ENCODE assay signal across 8 cellular contexts in genomic region chr10:88880287-88881094, GRCh38. TPM values are rescaled to one million over a fixed set of nuclear protein-coding genes. Genes with fewer than 3 reads are reported as not detected.
A peak's percentile ranks its signal among the peaks of the same experiment; 100 is the strongest.
DNase-seq lines count a peak whose midpoint lies in the region; ATAC-seq and TF ChIP-seq lines count a peak whose summit lies in the region.

No MANE protein-coding gene starts in this region.

- H3K36me3 Mint-ChIP-seq in GM23338 (ENCODE audit: low read depth) (no peaks in the 10 kb centered on the region), progenitor cell of endocrine pancreas (ENCODE audit: insufficient read depth) (no peaks in the 10 kb centered on the region)

- peak; percentile 37 for TF ChIP-seq CTCF in GM06990 (IDR thresholded peaks at IDR 0.05; ENCODE audit: insufficient read depth, low read length, poor library complexity, severe bottlenecking)
- TF ChIP-seq CTCF in GM23338 (conservative IDR thresholded peaks at IDR 0.05; ENCODE audit: low read depth in 2 of 2) = no peak
- peak in 2 of 6 experiments; percentile 14 to 25 for TF ChIP-seq CTCF in adrenal gland (IDR thresholded peaks at IDR 0.05)
- no peak for TF ChIP-seq CTCF in progenitor cell of endocrine pancreas (IDR thresholded peaks at IDR 0.05; ENCODE audit: unreplicated experiment)
- peak; percentile 25 for TF ChIP-seq CTCF in upper lobe of right lung (IDR thresholded peaks at IDR 0.05)

- H3K9me3 ChIP-seq in adrenal gland (replicated peaks in 1 of 3) (no peaks in the 10 kb centered on the region), upper lobe of right lung (no peaks in the 10 kb centered on the region)

- H3K36me3 ChIP-seq in GM06990 (ENCODE audit: control insufficient read depth, insufficient read depth, low read length) (no peaks in the 10 kb centered on the region), GM23338 (ENCODE audit: insufficient read depth) (no peaks in the 10 kb centered on the region), adrenal gland (replicated peaks in 1 of 2) (no peaks in the 10 kb centered on the region), upper lobe of right lung (no peaks in the 10 kb centered on the region)

- intact Hi-C loops in adrenal gland (cut with DNase I) = no loop called here
- intact Hi-C loops in left cardiac atrium (cut with DNase I) = loop anchor here in 1 of 2 donors (5.0 kb wide), 1 partner anchor 52 kb away; no protein-coding TSS in a partner anchor
- intact Hi-C loops in upper lobe of right lung (cut with DNase I) = no loop called here

- whole genome bisulfite sequencing in adrenal gland, 4 donors = 0 to 2% (median 0%) methylated on average over 6 to 84 of the region's 84 CpGs

- H3K9me3 Mint-ChIP-seq in GM23338 = no peaks in the 10 kb centered on the region
- no peaks in the 10 kb centered on the region for H3K9me3 Mint-ChIP-seq in progenitor cell of endocrine pancreas (ENCODE audit: low read depth)

- H4K20me1 ChIP-seq in GM23338 (replicated peaks; ENCODE audit: insufficient read depth) = no peaks in the 10 kb centered on the region

- no peaks in the 10 kb centered on the region for H3K27me3 ChIP-seq in GM06990 (replicated peaks; ENCODE audit: control insufficient read depth, insufficient read depth, low read length)
- peaks cover 13% of the 10 kb centered on the region for H3K27me3 ChIP-seq in GM23338 (ENCODE audit: insufficient read depth)
- H3K27me3 ChIP-seq in adrenal gland = no peaks in the 10 kb centered on the region
- H3K27me3 ChIP-seq in upper lobe of right lung = no peaks in the 10 kb centered on the region

- H3K9me2 ChIP-seq in GM23338 (ENCODE audit: insufficient read depth) = no peaks in the 10 kb centered on the region

- H3K79me2 ChIP-seq in GM23338 (replicated peaks; ENCODE audit: insufficient read depth) = no peaks in the 10 kb centered on the region

- H3K4me1 ChIP-seq in GM23338 (ENCODE audit: insufficient read depth) (peaks cover 35% of the 10 kb centered on the region), adrenal gland (replicated peaks in 1 of 2) (peaks cover 23 to 53% of the 10 kb centered on the region in 2 donors), upper lobe of right lung (peaks cover 13% of the 10 kb centered on the region)

- H3K27me3 Mint-ChIP-seq in GM23338 (ENCODE audit: insufficient read depth, low read depth, poor library complexity) = peaks cover 8% of the 10 kb centered on the region
- H3K27me3 Mint-ChIP-seq in progenitor cell of endocrine pancreas = peaks cover 70% of the 10 kb centered on the region

- peak overlapping the region; percentile 98 for H2AFZ ChIP-seq in GM23338

- peak; percentile 69 to 93 for TF ChIP-seq POLR2A in adrenal gland (IDR thresholded peaks at IDR 0.05)

- H3K4me3 ChIP-seq in GM06990 (replicated peaks; ENCODE audit: low read depth, low read length) (peak overlapping the region; percentile 75), GM23338 (peak overlapping the region; percentile 86), adrenal gland (peak overlapping the region; percentile 52 to 83 (median 72)), upper lobe of right lung (peak overlapping the region; percentile 76)

- peaks cover 51% of the 10 kb centered on the region for H3K4me1 Mint-ChIP-seq in GM23338
- peaks cover 3% of the 10 kb centered on the region for H3K4me1 Mint-ChIP-seq in progenitor cell of endocrine pancreas (ENCODE audit: low read depth)

- H3K27ac ChIP-seq in GM23338 (ENCODE audit: low read depth) (peak overlapping the region; percentile 89; the same call in 1 of the 2 replicates), adrenal gland (peak overlapping the region; percentile 26 to 98 (median 95)), upper lobe of right lung (peak overlapping the region; percentile 90)

- H3K27ac Mint-ChIP-seq in GM23338 (peak overlapping the region; percentile 97), progenitor cell of endocrine pancreas (peak overlapping the region; percentile 89)

- ATAC-seq in GM23338 = peak; percentile 88
- peak; percentile 97 to 98 for ATAC-seq in left cardiac atrium
- ATAC-seq in upper lobe of right lung = peak; percentile 98

- peak overlapping the region; percentile 95 for H3K4me2 ChIP-seq in GM23338

- H3K4me3 Mint-ChIP-seq in GM23338 (peak overlapping the region; percentile 95), progenitor cell of endocrine pancreas (ENCODE audit: low read depth) (peak overlapping the region; percentile 88)

- peaks cover 5% of the 10 kb centered on the region for H3F3A ChIP-seq in GM23338 (replicated peaks; ENCODE audit: low read depth)

- DNase-seq in GM06990 (ENCODE audit: extremely low read depth, insufficient read length) (peak; percentile 94), GM23338 (ENCODE audit: low spot score) (peak; percentile 87), LHCN-M2 (ENCODE audit: low read depth) (peak; percentile 83), SW480 (ENCODE audit: low spot score) (peak; percentile 85), adrenal gland (peak; percentile 80 to 91 (median 84)), left cardiac atrium (peak; percentile 89), progenitor cell of endocrine pancreas (ENCODE audit: low spot score, unreplicated experiment) (peak; percentile 42), upper lobe of right lung (peak; percentile 92)

TF ChIP-seq in GM23338, 12 proteins besides CTCF, POLR2A, EP300 and RAD21:
- TF ChIP-seq ETS1 (IDR thresholded peaks at IDR 0.05) (no peak), ZNF114 (CRISPR knock-in tag; IDR thresholded peaks at IDR 0.05) (no peak), NANOG (IDR thresholded peaks at IDR 0.05; ENCODE audit: borderline replicate concordance) (no peak), EZH2 (IDR thresholded peaks at IDR 0.05; ENCODE audit: low read depth, unreplicated experiment) (no peak), REST (IDR thresholded peaks at IDR 0.05; ENCODE audit: unreplicated experiment) (no peak), STAT1 (IDR thresholded peaks at IDR 0.05; ENCODE audit: unreplicated experiment) (no peak), POLR2AphosphoS5 (IDR thresholded peaks at IDR 0.05; ENCODE audit: low read depth) (peak; percentile 74), JUNB (IDR thresholded peaks at IDR 0.05; ENCODE audit: unreplicated experiment) (no peak), CREB1 (CRISPR knock-in tag; IDR thresholded peaks at IDR 0.05; ENCODE audit: low read depth) (no peak)

RNA-seq across cellular contexts. Expression of gene STAMBPL1, which starts 0.4 kb away (rescaled TPM):
- 11.5 and 12.5 TPM in 2 replicates for total RNA-seq in GM23338 (2014; rRNA removed; shearing (Covaris generic))
- polyA plus RNA-seq in GM23338 (2016; fragmentation: Nextera tagmentation; extraction: Ambion mirVana) = 1.8 and 2.5 TPM in 2 replicates
- 57.1 and 69.0 TPM in 2 replicates for total RNA-seq in LHCN-M2 (2014; rRNA removed)
- 9.3 TPM for polyA plus RNA-seq in LHCN-M2 (2012)
- 100 to 1,000 TPM in 1 of 8 donors, 10 to 100 TPM in 7; 11.0 to 108 (median 57.4) TPM for total RNA-seq in adrenal gland
- polyA plus RNA-seq in adrenal gland = 10 to 100 TPM; 22.0 to 49.2 (median 27.0) TPM
- 1 to 10 TPM; 7.8 to 8.1 TPM for total RNA-seq in left cardiac atrium
- total RNA-seq in progenitor cell of endocrine pancreas = 1.3 TPM in 2 replicates
- total RNA-seq in upper lobe of right lung = 6.8 TPM

RNA-seq across cellular contexts. Expression of gene ANKRD22, which starts 28.8 kb away (rescaled TPM):
- total RNA-seq in GM23338 (2014; rRNA removed; shearing (Covaris generic)) = not detected in 2 replicates
- polyA plus RNA-seq in GM23338 (2016; fragmentation: Nextera tagmentation; extraction: Ambion mirVana) (not detected in 2 replicates), adrenal gland (1 to 10 TPM in 1 of 3 donors, under 1 TPM in 2; 0.29 to 1.9 (median 0.37) TPM)
- total RNA-seq in LHCN-M2 (2014; rRNA removed) (0.38 and 0.46 TPM in 2 replicates), adrenal gland (1 to 10 TPM in 1 of 8 donors, under 1 TPM in 3, not detected in 4; 0.36 to 2.0 (median 0.53) TPM), left cardiac atrium (not detected), progenitor cell of endocrine pancreas (0.18 TPM in 1 of 2 replicates, not detected in the other), upper lobe of right lung (2.3 TPM)
- not detected for polyA plus RNA-seq in LHCN-M2 (2012)

Comparison
In these comparisons a context has a peak if more than half of its experiments do, and no peak if none do; other contexts are left out.
1. Peak in every context shown above with its lines: DNase-seq, ATAC-seq, H3K4me3 ChIP-seq and H3K27ac ChIP-seq.
2. DNase-seq: peak in every context shown above with its lines; median percentile 94 in GM06990; 92 in upper lobe of right lung; 89 in left cardiac atrium; 87 in GM23338; 85 in SW480; 84 in adrenal gland; 83 in LHCN-M2; 42 in progenitor cell of endocrine pancreas.
3. CTCF ChIP-seq: peak in GM06990 (single experiment) and upper lobe of right lung (single experiment); none in GM23338 (0 of 2) and progenitor cell of endocrine pancreas (single experiment).